18 cellular contexts compared by ENCODE assay signal in the genomic region with DNA sequence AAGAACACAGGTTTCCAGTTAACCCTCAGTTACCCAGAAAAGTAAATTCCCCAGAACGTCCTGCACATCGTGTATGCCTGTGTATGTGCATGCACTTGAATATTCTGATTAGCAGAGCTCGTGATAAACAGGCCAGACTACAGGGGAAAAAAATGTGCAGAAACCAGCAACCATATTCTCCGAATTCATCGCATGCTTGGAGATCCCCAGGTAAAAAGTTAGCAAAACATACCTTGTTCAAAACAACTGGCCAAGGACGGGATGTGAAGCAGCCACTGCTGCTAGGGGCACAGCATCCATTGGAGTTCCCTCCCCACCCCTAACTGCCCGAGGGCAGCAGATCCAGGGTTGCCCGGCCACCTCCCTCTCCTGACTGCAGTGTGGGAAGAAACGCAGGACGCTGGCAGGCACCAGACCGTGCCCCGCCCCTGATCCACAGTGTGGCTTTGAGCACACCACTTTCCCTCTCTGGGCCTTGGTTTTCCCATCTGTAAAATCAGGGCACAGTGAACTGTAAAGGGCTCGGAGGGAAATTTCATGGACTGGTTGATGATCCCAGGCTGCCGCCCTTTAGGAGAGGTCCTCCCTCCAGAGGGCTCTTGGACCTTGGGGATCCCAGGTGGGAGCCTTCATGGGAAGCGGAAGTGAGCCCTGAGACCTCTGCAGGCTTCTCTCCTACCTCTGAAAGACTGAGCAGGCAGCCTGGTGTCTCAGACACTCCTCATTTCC.
DNase-seq lines count a peak whose midpoint lies in the region; ATAC-seq and TF ChIP-seq lines count a peak whose summit lies in the region.
"Had no signal": no experiment of that assay in that cellular context is flagged by ENCODE, and none has a peak within 500 bp of the region (broad histone marks: within the 10 kb centered on the region; RNA-seq: fewer than 3 reads in every experiment).

No MANE protein-coding gene starts in this region.

- no peak overlapping the region for H3K27ac ChIP-seq in coronary artery
- H3K27ac ChIP-seq: SJCRH30 had no signal

- no peak overlapping the region for H3K4me3 Mint-ChIP-seq in stimulated activated naive CD8-positive, alpha-beta T cell treated with anti-CD3 and anti-CD28 coated beads, Interleukin-15, Interleukin-2, amounts not matched to agents 100 ng/mL and 50 ng/mL, for 24 hours
- H3K4me3 Mint-ChIP-seq in T-helper 1 cell treated with Interleukin-12 subunit alpha and Interleukin-12 subunit beta and Interleukin-4 antibody, amounts not matched to agents 30 μg/mL and 1 μg/mL, for 36 hours = peak overlapping the region; percentile 53
- peak overlapping the region; percentile 52 to 70 for H3K4me3 Mint-ChIP-seq in effector memory CD8-positive, alpha-beta T cell

- H3K27ac Mint-ChIP-seq in stimulated activated naive CD8-positive, alpha-beta T cell treated with anti-CD3 and anti-CD28 coated beads, Interleukin-15, Interleukin-2, amounts not matched to agents 100 ng/mL and 50 ng/mL, for 24 hours = peak overlapping the region; percentile 36
- peak overlapping the region; percentile 81 for H3K27ac Mint-ChIP-seq in T-helper 1 cell treated with Interleukin-12 subunit alpha and Interleukin-12 subunit beta and Interleukin-4 antibody, amounts not matched to agents 30 μg/mL and 1 μg/mL, for 36 hours
- H3K27ac Mint-ChIP-seq in effector memory CD8-positive, alpha-beta T cell = peak overlapping the region in 1 of 2 donors; percentile 46

- H3K4me1 Mint-ChIP-seq in stimulated activated naive CD8-positive, alpha-beta T cell treated with anti-CD3 and anti-CD28 coated beads, Interleukin-15, Interleukin-2, amounts not matched to agents 100 ng/mL and 50 ng/mL, for 24 hours (ENCODE audit: low read depth) = peaks cover 54% of the 10 kb centered on the region
- H3K4me1 Mint-ChIP-seq in T-helper 1 cell treated with Interleukin-12 subunit alpha and Interleukin-12 subunit beta and Interleukin-4 antibody, amounts not matched to agents 30 μg/mL and 1 μg/mL, for 36 hours (ENCODE audit: low read depth) = peaks cover 76% of the 10 kb centered on the region
- H3K4me1 Mint-ChIP-seq in effector memory CD8-positive, alpha-beta T cell (ENCODE audit: low read depth in 2 of 2) = peaks cover 30 to 42% of the 10 kb centered on the region in 2 donors

- no peaks in the 10 kb centered on the region for H3K27me3 Mint-ChIP-seq in stimulated activated naive CD8-positive, alpha-beta T cell treated with anti-CD3 and anti-CD28 coated beads, Interleukin-15, Interleukin-2, amounts not matched to agents 100 ng/mL and 50 ng/mL, for 24 hours
- no peaks in the 10 kb centered on the region for H3K27me3 Mint-ChIP-seq in T-helper 1 cell treated with Interleukin-12 subunit alpha and Interleukin-12 subunit beta and Interleukin-4 antibody, amounts not matched to agents 30 μg/mL and 1 μg/mL, for 36 hours (ENCODE audit: low read depth)
- H3K27me3 Mint-ChIP-seq in effector memory CD8-positive, alpha-beta T cell = no peaks in the 10 kb centered on the region

- H3K9me3 Mint-ChIP-seq in stimulated activated naive CD8-positive, alpha-beta T cell treated with anti-CD3 and anti-CD28 coated beads, Interleukin-15, Interleukin-2, amounts not matched to agents 100 ng/mL and 50 ng/mL, for 24 hours = no peaks in the 10 kb centered on the region
- H3K9me3 Mint-ChIP-seq in T-helper 1 cell treated with Interleukin-12 subunit alpha and Interleukin-12 subunit beta and Interleukin-4 antibody, amounts not matched to agents 30 μg/mL and 1 μg/mL, for 36 hours = no peaks in the 10 kb centered on the region
- no peaks in the 10 kb centered on the region for H3K9me3 Mint-ChIP-seq in effector memory CD8-positive, alpha-beta T cell

- no peaks in the 10 kb centered on the region for H3K36me3 Mint-ChIP-seq in stimulated activated naive CD8-positive, alpha-beta T cell treated with anti-CD3 and anti-CD28 coated beads, Interleukin-15, Interleukin-2, amounts not matched to agents 100 ng/mL and 50 ng/mL, for 24 hours (ENCODE audit: low read depth)
- H3K36me3 Mint-ChIP-seq in T-helper 1 cell treated with Interleukin-12 subunit alpha and Interleukin-12 subunit beta and Interleukin-4 antibody, amounts not matched to agents 30 μg/mL and 1 μg/mL, for 36 hours (ENCODE audit: low read depth) = peaks cover 4% of the 10 kb centered on the region
- H3K36me3 Mint-ChIP-seq in effector memory CD8-positive, alpha-beta T cell (ENCODE audit: insufficient read depth) = peaks cover 4% of the 10 kb centered on the region

- DNase-seq in stimulated activated naive CD8-positive, alpha-beta T cell treated with anti-CD3 and anti-CD28 coated beads, Interleukin-15, Interleukin-2, amounts not matched to agents 100 U/mL and 50 U/mL, for 24 hours = no peak
- DNase-seq in effector memory CD8-positive, alpha-beta T cell = no peak
- DNase-seq in coronary artery (ENCODE audit: low spot score) (no peak), RKO (ENCODE audit: low spot score) (no peak)
- DNase-seq: Calu3; cerebellar nuclear complex; effector CD8-positive, alpha-beta T cell; head of caudate nucleus; KG1; NCI-H1092; NCI-H2081; SJCRH30; stimulated activated CD4-positive, alpha-beta T cell treated with anti-CD3 and anti-CD28 coated beads, Interleukin-1b, Interleukin-23, amount 100 ng/mL, for 48 hours had no signal

- H3K4me3 ChIP-seq in coronary artery = no peak overlapping the region
- H3K4me3 ChIP-seq: lung, SJCRH30 had no signal

- ATAC-seq in stimulated activated naive CD8-positive, alpha-beta T cell treated with anti-CD3 and anti-CD28 coated beads, Interleukin-15, Interleukin-2, amounts not matched to agents 100 U/mL and 50 U/mL, for 24 hours = no peak
- no peak for ATAC-seq in effector memory CD8-positive, alpha-beta T cell (replicated peaks)
- ATAC-seq in HG02588 (IDR thresholded peaks at IDR 0.05; ENCODE audit: unreplicated experiment) (no peak), HG03521 (IDR thresholded peaks at IDR 0.05; ENCODE audit: unreplicated experiment) (no peak)

- TF ChIP-seq CTCF in coronary artery (IDR thresholded peaks at IDR 0.05) = no peak
